ENCODE assay signal across 2 cellular contexts in genomic region chr9:96738147-96739027, GRCh38.
TF ChIP-seq lines count a peak whose summit lies in the region.

No MANE protein-coding gene starts in this region.

TF ChIP-seq in HCT116, 20 proteins besides CTCF, POLR2A, EP300 and RAD21:
- TF ChIP-seq SRF (IDR thresholded peaks at IDR 0.05; ENCODE audit: low read depth) (no peak), ZNF274 (IDR thresholded peaks at IDR 0.05; ENCODE audit: low read depth, low read length) (peak; percentile 80)

TF ChIP-seq in H1, 55 proteins besides CTCF, POLR2A, EP300 and RAD21:
- TF ChIP-seq ZNF274 (IDR thresholded peaks at IDR 0.05; ENCODE audit: borderline replicate concordance, extremely low read depth, low read length) (peak; percentile 90), NANOG (IDR thresholded peaks at IDR 0.05; ENCODE audit: insufficient read depth, low read depth, low read length, poor library complexity, severe bottlenecking) (no peak)
